In the genomic region with DNA sequence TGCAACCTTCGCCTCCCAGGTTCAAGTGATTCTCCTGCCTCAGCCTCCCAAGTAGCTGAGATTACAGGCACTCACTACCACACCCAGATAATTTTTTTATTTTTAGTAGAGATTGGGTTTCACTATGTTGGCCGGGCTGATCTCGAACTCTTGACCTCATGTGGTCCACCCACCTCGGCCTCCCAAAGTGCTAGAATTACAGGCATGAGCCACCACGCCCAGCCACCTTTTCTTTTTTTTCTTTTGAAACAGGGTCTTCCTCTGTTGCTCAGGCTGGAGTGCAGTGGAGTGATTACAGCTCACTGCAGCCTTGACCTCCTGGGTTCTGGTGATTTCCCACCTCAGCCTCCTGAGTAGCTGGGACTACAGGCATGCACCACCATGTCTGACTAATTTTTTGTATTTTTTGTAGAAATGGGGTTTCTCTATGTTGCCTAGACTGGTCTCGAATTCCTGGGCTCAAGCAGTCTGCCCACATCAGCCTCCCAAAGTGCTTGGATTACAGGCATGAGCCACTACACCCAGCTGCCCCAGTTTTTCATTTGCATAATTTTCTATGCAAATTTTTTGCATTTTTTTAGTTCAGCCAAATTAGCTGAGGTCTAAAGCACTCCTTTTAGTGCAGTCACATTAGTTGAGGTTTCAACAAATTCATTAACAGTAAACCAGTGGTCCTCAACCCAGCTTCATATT, we compare ENCODE assay signal across 1 cellular context.
TF ChIP-seq lines count a peak whose summit lies in the region.

No MANE protein-coding gene starts in this region.

TF ChIP-seq in HCT116, 20 proteins besides CTCF, POLR2A, EP300 and RAD21 (continued from another document):
- TF ChIP-seq ELF1 (IDR thresholded peaks at IDR 0.05; ENCODE audit: borderline replicate concordance, low read depth), result no peak
- TF ChIP-seq JUND (IDR thresholded peaks at IDR 0.05), result no peak
- TF ChIP-seq EZH2phosphoT487 (IDR thresholded peaks at IDR 0.05; ENCODE audit: borderline replicate concordance), result no peak
- TF ChIP-seq, protein P1, sequence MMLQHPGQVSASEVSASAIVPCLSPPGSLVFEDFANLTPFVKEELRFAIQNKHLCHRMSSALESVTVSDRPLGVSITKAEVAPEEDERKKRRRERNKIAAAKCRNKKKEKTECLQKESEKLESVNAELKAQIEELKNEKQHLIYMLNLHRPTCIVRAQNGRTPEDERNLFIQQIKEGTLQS (IDR thresholded peaks at IDR 0.05), result no peak
- no peak for TF ChIP-seq CEBPB (IDR thresholded peaks at IDR 0.05; ENCODE audit: low read depth)
- TF ChIP-seq CBX3 (IDR thresholded peaks at IDR 0.05; ENCODE audit: low read depth), result no peak
- TF ChIP-seq EZH2 (IDR thresholded peaks at IDR 0.05), result no peak
- no peak for TF ChIP-seq TCF7L2 (IDR thresholded peaks at IDR 0.05; ENCODE audit: borderline replicate concordance, extremely low read depth, insufficient read depth, insufficient read length)
- no peak for TF ChIP-seq SRF (IDR thresholded peaks at IDR 0.05; ENCODE audit: low read depth)
- no peak for TF ChIP-seq SP1 (IDR thresholded peaks at IDR 0.05; ENCODE audit: low read depth)
- TF ChIP-seq, protein P2, sequence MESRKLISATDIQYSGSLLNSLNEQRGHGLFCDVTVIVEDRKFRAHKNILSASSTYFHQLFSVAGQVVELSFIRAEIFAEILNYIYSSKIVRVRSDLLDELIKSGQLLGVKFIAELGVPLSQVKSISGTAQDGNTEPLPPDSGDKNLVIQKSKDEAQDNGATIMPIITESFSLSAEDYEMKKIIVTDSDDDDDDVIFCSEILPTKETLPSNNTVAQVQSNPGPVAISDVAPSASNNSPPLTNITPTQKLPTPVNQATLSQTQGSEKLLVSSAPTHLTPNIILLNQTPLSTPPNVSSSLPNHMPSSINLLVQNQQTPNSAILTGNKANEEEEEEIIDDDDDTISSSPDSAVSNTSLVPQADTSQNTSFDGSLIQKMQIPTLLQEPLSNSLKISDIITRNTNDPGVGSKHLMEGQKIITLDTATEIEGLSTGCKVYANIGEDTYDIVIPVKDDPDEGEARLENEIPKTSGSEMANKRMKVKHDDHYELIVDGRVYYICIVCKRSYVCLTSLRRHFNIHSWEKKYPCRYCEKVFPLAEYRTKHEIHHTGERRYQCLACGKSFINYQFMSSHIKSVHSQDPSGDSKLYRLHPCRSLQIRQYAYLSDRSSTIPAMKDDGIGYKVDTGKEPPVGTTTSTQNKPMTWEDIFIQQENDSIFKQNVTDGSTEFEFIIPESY (IDR thresholded peaks at IDR 0.05; ENCODE audit: extremely low read depth, insufficient replicate concordance, low read length), result no peak
- TF ChIP-seq POLR2AphosphoS5 (IDR thresholded peaks at IDR 0.05; ENCODE audit: low read depth, low read length), result no peak
- TF ChIP-seq, protein P3, sequence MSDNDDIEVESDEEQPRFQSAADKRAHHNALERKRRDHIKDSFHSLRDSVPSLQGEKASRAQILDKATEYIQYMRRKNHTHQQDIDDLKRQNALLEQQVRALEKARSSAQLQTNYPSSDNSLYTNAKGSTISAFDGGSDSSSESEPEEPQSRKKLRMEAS (IDR thresholded peaks at IDR 0.05), result no peak
- no peak for TF ChIP-seq FOSL1 (IDR thresholded peaks at IDR 0.05; ENCODE audit: low read depth)
- TF ChIP-seq YY1 (IDR thresholded peaks at IDR 0.05; ENCODE audit: extremely low read depth, insufficient replicate concordance, low read depth, low read length), result no peak
- TF ChIP-seq, protein P4, sequence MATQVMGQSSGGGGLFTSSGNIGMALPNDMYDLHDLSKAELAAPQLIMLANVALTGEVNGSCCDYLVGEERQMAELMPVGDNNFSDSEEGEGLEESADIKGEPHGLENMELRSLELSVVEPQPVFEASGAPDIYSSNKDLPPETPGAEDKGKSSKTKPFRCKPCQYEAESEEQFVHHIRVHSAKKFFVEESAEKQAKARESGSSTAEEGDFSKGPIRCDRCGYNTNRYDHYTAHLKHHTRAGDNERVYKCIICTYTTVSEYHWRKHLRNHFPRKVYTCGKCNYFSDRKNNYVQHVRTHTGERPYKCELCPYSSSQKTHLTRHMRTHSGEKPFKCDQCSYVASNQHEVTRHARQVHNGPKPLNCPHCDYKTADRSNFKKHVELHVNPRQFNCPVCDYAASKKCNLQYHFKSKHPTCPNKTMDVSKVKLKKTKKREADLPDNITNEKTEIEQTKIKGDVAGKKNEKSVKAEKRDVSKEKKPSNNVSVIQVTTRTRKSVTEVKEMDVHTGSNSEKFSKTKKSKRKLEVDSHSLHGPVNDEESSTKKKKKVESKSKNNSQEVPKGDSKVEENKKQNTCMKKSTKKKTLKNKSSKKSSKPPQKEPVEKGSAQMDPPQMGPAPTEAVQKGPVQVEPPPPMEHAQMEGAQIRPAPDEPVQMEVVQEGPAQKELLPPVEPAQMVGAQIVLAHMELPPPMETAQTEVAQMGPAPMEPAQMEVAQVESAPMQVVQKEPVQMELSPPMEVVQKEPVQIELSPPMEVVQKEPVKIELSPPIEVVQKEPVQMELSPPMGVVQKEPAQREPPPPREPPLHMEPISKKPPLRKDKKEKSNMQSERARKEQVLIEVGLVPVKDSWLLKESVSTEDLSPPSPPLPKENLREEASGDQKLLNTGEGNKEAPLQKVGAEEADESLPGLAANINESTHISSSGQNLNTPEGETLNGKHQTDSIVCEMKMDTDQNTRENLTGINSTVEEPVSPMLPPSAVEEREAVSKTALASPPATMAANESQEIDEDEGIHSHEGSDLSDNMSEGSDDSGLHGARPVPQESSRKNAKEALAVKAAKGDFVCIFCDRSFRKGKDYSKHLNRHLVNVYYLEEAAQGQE (IDR thresholded peaks at IDR 0.05; ENCODE audit: low read depth), result no peak
